ENCODE assay signal across 1 cellular context in the genomic region with DNA sequence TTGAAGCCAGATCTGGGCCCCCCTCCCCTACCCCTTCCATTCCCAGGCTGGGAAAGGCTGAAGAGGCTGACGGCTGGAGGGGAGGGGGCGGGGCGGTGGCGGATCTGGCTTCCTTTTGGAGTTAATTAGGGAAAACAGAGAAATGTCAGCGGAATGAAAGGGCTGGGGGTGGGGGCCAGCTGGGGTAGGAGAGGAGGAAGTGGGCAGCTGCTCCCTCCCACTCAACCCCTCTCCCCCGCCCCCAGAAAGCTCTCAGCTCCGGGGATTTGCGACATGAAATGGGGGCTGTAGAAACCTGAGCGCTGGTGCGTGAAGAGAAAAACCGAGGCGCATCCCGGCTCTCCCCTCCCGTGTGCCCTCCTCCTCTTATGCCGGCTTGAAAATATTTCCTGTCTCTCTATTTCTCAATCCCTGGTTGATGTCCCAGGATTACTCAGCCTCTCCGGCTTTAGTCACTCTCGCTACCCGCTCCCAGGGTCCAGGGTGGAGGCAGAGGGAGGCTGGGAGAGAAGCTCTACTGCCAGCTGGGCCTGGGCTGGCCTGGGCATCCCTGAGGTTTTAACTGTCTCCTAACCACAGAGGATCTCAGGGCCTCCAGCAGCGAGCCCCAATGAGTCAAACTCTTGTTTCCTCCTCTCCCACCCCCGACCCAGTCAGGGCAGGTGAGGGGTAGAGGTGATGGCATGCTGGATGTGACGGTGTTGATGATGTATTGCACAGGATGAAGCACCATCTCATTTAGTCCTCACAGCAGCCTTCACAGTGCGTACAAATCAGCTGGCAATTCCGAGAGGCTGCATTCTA.
TF ChIP-seq lines count a peak whose summit lies in the region.

No MANE protein-coding gene starts in this region.

TF ChIP-seq in GM12878, 131 proteins besides CTCF, POLR2A, EP300 and RAD21 (continues in another document):
- TF ChIP-seq ETV6 (conservative IDR thresholded peaks at IDR 0.05 in 1 of 2, IDR thresholded peaks at IDR 0.05 in 1 of 2; ENCODE audit: borderline replicate concordance in 1 of 2, low read depth in 1 of 2) (peak in 1 of 2 experiments; percentile 47; a peak in 1 of 4 replicates), TCF12 (IDR thresholded peaks at IDR 0.05; ENCODE audit: low read depth, low read length) (0 out of 2 replicates have a peak, but pooled peaks have one; percentile 51), FOXK2 (IDR thresholded peaks at IDR 0.05) (no peak), NFIC (IDR thresholded peaks at IDR 0.05; ENCODE audit: low read depth, low read length) (no peak), POLR2AphosphoS2 (IDR thresholded peaks at IDR 0.05; ENCODE audit: low read depth, low read length) (no peak), EGR1 (IDR thresholded peaks at IDR 0.05; ENCODE audit: borderline replicate concordance in 1 of 2, low read depth in 2 of 2, low read length in 2 of 2) (peak in 1 of 2 experiments; percentile 93; a peak in 2 of 3 replicates), MTA2 (IDR thresholded peaks at IDR 0.05; ENCODE audit: low read depth) (no peak; the same call in 1 of the 2 replicates), ZZZ3 (IDR thresholded peaks at IDR 0.05; ENCODE audit: control insufficient read depth, insufficient read length, low read depth) (no peak), SPI1 (IDR thresholded peaks at IDR 0.05; ENCODE audit: borderline replicate concordance, insufficient read depth, low read depth, low read length) (0 out of 2 replicates have a peak, but pooled peaks have one; percentile 6), GABPA (IDR thresholded peaks at IDR 0.05; ENCODE audit: low read depth) (no peak), IKZF2 (IDR thresholded peaks at IDR 0.05) (peak; percentile 42 to 67; a peak in 3 of 4 replicates), LARP7 (IDR thresholded peaks at IDR 0.05) (no peak), DPF2 (IDR thresholded peaks at IDR 0.05) (peak; percentile 23; the same call in 1 of the 2 replicates), BCL11A (IDR thresholded peaks at IDR 0.05; ENCODE audit: low read depth, low read length) (no peak; the same call in 1 of the 2 replicates), MEF2A (IDR thresholded peaks at IDR 0.05; ENCODE audit: insufficient read depth, low read depth, low read length) (0 out of 2 replicates have a peak, but pooled peaks have one; percentile 13), TAF1 (IDR thresholded peaks at IDR 0.05; ENCODE audit: borderline replicate concordance, low read depth, low read length) (peak; percentile 14; the same call in 1 of the 2 replicates), ZNF217 (IDR thresholded peaks at IDR 0.05) (no peak), RELA (IDR thresholded peaks at IDR 0.05; ENCODE audit: borderline replicate concordance, partially characterized antibody) (no peak), SRF (IDR thresholded peaks at IDR 0.05; ENCODE audit: low read depth in 2 of 2, low read length in 2 of 2) (no peak), TCF3 (IDR thresholded peaks at IDR 0.05; ENCODE audit: borderline replicate concordance, insufficient read depth, low read depth, low read length) (peak; percentile 77; the same call in 1 of the 2 replicates), RFX5 (IDR thresholded peaks at IDR 0.05; ENCODE audit: low read depth, low read length) (no peak), CREM (IDR thresholded peaks at IDR 0.05; ENCODE audit: low read depth) (peak; percentile 89), YY1 (IDR thresholded peaks at IDR 0.05; ENCODE audit: low read depth, low read length) (peak; percentile 35; the same call in 1 of the 2 replicates), BACH1 (IDR thresholded peaks at IDR 0.05; ENCODE audit: borderline replicate concordance) (no peak), PBX3 (IDR thresholded peaks at IDR 0.05; ENCODE audit: insufficient replicate concordance, low read depth, low read length) (peak; percentile 7), SIX5 (IDR thresholded peaks at IDR 0.05; ENCODE audit: low read depth, low read length, severe bottlenecking) (no peak), MYC (IDR thresholded peaks at IDR 0.05; ENCODE audit: insufficient read depth, insufficient read length, insufficient replicate concordance, low read length, severe bottlenecking) (no peak), CUX1 (IDR thresholded peaks at IDR 0.05; ENCODE audit: insufficient replicate concordance, low read depth, low read length) (no peak), SMAD5 (IDR thresholded peaks at IDR 0.05; ENCODE audit: low read depth) (0 out of 2 replicates have a peak, but pooled peaks have one; percentile 51), CBFB (IDR thresholded peaks at IDR 0.05; ENCODE audit: low read depth) (peak; percentile 82; the same call in 1 of the 2 replicates), MAX (IDR thresholded peaks at IDR 0.05; ENCODE audit: low read depth, low read length) (no peak), MYB (IDR thresholded peaks at IDR 0.05; ENCODE audit: borderline replicate concordance, low read depth, low read length) (no peak), MXI1 (IDR thresholded peaks at IDR 0.05; ENCODE audit: low read depth, low read length) (no peak), IKZF1 (conservative IDR thresholded peaks at IDR 0.05) (peak; percentile 66), PAX5 (IDR thresholded peaks at IDR 0.05; ENCODE audit: borderline replicate concordance, low read depth, low read length) (peak; percentile 1; the same call in 1 of the 2 replicates), EED (IDR thresholded peaks at IDR 0.05; ENCODE audit: low read depth) (peak; percentile 91), ZBED1 (IDR thresholded peaks at IDR 0.05; ENCODE audit: borderline replicate concordance) (peak; percentile 38; the same call in 1 of the 2 replicates), MLLT1 (IDR thresholded peaks at IDR 0.05) (0 out of 2 replicates have a peak, but pooled peaks have one; percentile 17)
- TF ChIP-seq, protein P1, sequence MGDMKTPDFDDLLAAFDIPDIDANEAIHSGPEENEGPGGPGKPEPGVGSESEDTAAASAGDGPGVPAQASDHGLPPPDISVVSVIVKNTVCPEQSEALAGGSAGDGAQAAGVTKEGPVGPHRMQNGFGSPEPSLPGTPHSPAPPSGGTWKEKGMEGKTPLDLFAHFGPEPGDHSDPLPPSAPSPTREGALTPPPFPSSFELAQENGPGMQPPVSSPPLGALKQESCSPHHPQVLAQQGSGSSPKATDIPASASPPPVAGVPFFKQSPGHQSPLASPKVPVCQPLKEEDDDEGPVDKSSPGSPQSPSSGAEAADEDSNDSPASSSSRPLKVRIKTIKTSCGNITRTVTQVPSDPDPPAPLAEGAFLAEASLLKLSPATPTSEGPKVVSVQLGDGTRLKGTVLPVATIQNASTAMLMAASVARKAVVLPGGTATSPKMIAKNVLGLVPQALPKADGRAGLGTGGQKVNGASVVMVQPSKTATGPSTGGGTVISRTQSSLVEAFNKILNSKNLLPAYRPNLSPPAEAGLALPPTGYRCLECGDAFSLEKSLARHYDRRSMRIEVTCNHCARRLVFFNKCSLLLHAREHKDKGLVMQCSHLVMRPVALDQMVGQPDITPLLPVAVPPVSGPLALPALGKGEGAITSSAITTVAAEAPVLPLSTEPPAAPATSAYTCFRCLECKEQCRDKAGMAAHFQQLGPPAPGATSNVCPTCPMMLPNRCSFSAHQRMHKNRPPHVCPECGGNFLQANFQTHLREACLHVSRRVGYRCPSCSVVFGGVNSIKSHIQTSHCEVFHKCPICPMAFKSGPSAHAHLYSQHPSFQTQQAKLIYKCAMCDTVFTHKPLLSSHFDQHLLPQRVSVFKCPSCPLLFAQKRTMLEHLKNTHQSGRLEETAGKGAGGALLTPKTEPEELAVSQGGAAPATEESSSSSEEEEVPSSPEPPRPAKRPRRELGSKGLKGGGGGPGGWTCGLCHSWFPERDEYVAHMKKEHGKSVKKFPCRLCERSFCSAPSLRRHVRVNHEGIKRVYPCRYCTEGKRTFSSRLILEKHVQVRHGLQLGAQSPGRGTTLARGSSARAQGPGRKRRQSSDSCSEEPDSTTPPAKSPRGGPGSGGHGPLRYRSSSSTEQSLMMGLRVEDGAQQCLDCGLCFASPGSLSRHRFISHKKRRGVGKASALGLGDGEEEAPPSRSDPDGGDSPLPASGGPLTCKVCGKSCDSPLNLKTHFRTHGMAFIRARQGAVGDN (IDR thresholded peaks at IDR 0.05): 0 out of 2 replicates have a peak, but pooled peaks have one; percentile 16
- TF ChIP-seq, protein P2, sequence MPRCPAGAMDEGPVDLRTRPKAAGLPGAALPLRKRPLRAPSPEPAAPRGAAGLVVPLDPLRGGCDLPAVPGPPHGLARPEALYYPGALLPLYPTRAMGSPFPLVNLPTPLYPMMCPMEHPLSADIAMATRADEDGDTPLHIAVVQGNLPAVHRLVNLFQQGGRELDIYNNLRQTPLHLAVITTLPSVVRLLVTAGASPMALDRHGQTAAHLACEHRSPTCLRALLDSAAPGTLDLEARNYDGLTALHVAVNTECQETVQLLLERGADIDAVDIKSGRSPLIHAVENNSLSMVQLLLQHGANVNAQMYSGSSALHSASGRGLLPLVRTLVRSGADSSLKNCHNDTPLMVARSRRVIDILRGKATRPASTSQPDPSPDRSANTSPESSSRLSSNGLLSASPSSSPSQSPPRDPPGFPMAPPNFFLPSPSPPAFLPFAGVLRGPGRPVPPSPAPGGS (IDR thresholded peaks at IDR 0.05; ENCODE audit: borderline replicate concordance, insufficient read depth, low read depth, low read length, poor library complexity, severe bottlenecking): peak; percentile 27
- TF ChIP-seq, protein P3, sequence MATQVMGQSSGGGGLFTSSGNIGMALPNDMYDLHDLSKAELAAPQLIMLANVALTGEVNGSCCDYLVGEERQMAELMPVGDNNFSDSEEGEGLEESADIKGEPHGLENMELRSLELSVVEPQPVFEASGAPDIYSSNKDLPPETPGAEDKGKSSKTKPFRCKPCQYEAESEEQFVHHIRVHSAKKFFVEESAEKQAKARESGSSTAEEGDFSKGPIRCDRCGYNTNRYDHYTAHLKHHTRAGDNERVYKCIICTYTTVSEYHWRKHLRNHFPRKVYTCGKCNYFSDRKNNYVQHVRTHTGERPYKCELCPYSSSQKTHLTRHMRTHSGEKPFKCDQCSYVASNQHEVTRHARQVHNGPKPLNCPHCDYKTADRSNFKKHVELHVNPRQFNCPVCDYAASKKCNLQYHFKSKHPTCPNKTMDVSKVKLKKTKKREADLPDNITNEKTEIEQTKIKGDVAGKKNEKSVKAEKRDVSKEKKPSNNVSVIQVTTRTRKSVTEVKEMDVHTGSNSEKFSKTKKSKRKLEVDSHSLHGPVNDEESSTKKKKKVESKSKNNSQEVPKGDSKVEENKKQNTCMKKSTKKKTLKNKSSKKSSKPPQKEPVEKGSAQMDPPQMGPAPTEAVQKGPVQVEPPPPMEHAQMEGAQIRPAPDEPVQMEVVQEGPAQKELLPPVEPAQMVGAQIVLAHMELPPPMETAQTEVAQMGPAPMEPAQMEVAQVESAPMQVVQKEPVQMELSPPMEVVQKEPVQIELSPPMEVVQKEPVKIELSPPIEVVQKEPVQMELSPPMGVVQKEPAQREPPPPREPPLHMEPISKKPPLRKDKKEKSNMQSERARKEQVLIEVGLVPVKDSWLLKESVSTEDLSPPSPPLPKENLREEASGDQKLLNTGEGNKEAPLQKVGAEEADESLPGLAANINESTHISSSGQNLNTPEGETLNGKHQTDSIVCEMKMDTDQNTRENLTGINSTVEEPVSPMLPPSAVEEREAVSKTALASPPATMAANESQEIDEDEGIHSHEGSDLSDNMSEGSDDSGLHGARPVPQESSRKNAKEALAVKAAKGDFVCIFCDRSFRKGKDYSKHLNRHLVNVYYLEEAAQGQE (IDR thresholded peaks at IDR 0.05; ENCODE audit: low read depth, low read length): no peak
